In genomic region chr16:84058664-84059063, GRCh38 we compare ENCODE assay signal across 24 cellular contexts. TPM values are rescaled to one million over a fixed set of nuclear protein-coding genes. Genes with fewer than 3 reads are reported as not detected.
DNase-seq lines count a peak whose midpoint lies in the region; ATAC-seq, FAIRE-seq and TF ChIP-seq lines count a peak whose summit lies in the region.
"Had no signal": no experiment of that assay in that cellular context is flagged by ENCODE, and none has a peak within 500 bp of the region (broad histone marks: within the 10 kb centered on the region; RNA-seq: fewer than 3 reads in every experiment).

No MANE protein-coding gene starts in this region.

- H3K36me3 ChIP-seq in Peyer's patch (peaks cover 0 to 100% (median 0%) of the 10 kb centered on the region in 3 donors), SJCRH30 (no peaks in the 10 kb centered on the region)

- intact Hi-C loops in left ventricle myocardium superior (cut with micrococcal nuclease) (no loop called here), sciatic nerve (cut with DNase I) (no loop called here)

- H3K27me3 ChIP-seq in Peyer's patch (no peaks in the 10 kb centered on the region), SJCRH30 (no peaks in the 10 kb centered on the region)

- H3K4me1 ChIP-seq in Peyer's patch (no peaks in the 10 kb centered on the region), SJCRH30 (no peaks in the 10 kb centered on the region)

- H3K4me3 ChIP-seq in Peyer's patch, result no peak overlapping the region
- no peak overlapping the region for H3K4me3 ChIP-seq in SJCRH30

- no peaks in the 10 kb centered on the region for H3K9me3 Mint-ChIP-seq in endothelial cell (ENCODE audit: unreplicated experiment)
- H3K9me3 Mint-ChIP-seq: CD14-positive monocyte, HFFc6 had no signal

- FAIRE-seq in frontal cortex (lab: Jason Lieb, UNC), result no peak
- FAIRE-seq: GM12891, GM18507, H54, HepG2 had no signal

- no peaks in the 10 kb centered on the region for H3K27me3 Mint-ChIP-seq in endothelial cell (ENCODE audit: unreplicated experiment)

- H3K27ac Mint-ChIP-seq in endothelial cell (ENCODE audit: unreplicated experiment), result no peak overlapping the region
- H3K27ac Mint-ChIP-seq: CD14-positive monocyte, HFFc6 had no signal

- TF ChIP-seq POLR2A in Peyer's patch (IDR thresholded peaks at IDR 0.05), result no peak

- H3K4me1 Mint-ChIP-seq in endothelial cell (ENCODE audit: unreplicated experiment), result no peaks in the 10 kb centered on the region
- H3K4me1 Mint-ChIP-seq: CD14-positive monocyte had no signal

- peak overlapping the region; percentile 44 for H3K4me3 Mint-ChIP-seq in endothelial cell (ENCODE audit: unreplicated experiment)
- H3K4me3 Mint-ChIP-seq: CD14-positive monocyte, HFFc6 had no signal

- H3K27ac ChIP-seq in Peyer's patch (no peak overlapping the region), SJCRH30 (no peak overlapping the region)
- H3K27ac ChIP-seq: RWPE1 had no signal

- DNase-seq in Peyer's patch (peak in 2 of 3 donors; percentile 21 to 44), endothelial cell (ENCODE audit: low spot score) (no peak), left ventricle myocardium superior (peak; percentile 81), sciatic nerve (ENCODE audit: low spot score) (peak; percentile 41), frontal cortex (ENCODE audit: low spot score in 2 of 2) (no peak), SJCRH30 (no peak)
- no peak for DNase-seq in activated CD4-positive, alpha-beta T cell treated with anti-CD3 and anti-CD28 coated beads, Interleukin-2, amount 50 U/mL, for 4 hours
- DNase-seq: GF-D8; HFFc6; KG1; NCI-H1417 treated with DMSO at 0.1 percent for 48 hours; NCI-H2029; NCI-H2171; NCI-H446 treated with DMSO at 0.1 percent for 48 hours; NK-92 treated with Interleukin-12 subunit alpha and Interleukin-12 subunit beta, amount 100 ng/mL, for 24 hours had no signal

- H3K36me3 Mint-ChIP-seq in endothelial cell (ENCODE audit: low read depth, unreplicated experiment), result peaks cover 51% of the 10 kb centered on the region

- TF ChIP-seq CTCF in Peyer's patch (IDR thresholded peaks at IDR 0.05) (no peak), endothelial cell (IDR thresholded peaks at IDR 0.05; ENCODE audit: unreplicated experiment) (no peak)

- H3K9me3 ChIP-seq in Peyer's patch, result no peaks in the 10 kb centered on the region
- H3K9me3 ChIP-seq in SJCRH30 (replicated peaks), result no peaks in the 10 kb centered on the region

- peak; percentile 77 for ATAC-seq in left ventricle myocardium superior
- no peak for ATAC-seq in sciatic nerve
- ATAC-seq: HepG2 had no signal

RNA-seq across cellular contexts. Expression of gene SLC38A8, which starts 16.1 kb away (rescaled TPM):
- not detected for total RNA-seq in Peyer's patch
- not detected for total RNA-seq in endothelial cell (ENCODE audit: unreplicated experiment)
- total RNA-seq in left ventricle myocardium superior, result 2.0 TPM
- total RNA-seq in sciatic nerve, result not detected
- not detected for total RNA-seq in frontal cortex
- not detected in 2 replicates for total RNA-seq in SJCRH30 (2014; rRNA removed; shearing (Covaris generic))
- total RNA-seq: A673, Daoy, HFFc6, OCI-LY7 had no signal

RNA-seq across cellular contexts. Expression of gene MBTPS1, which starts 58.1 kb away (rescaled TPM):
- 100 to 1,000 TPM in 1 of 4 donors, 10 to 100 TPM in 3; 79.0 to 104 (median 91.7) TPM for total RNA-seq in Peyer's patch
- total RNA-seq in endothelial cell (ENCODE audit: unreplicated experiment), result 79.7 TPM
- 80.8 TPM for total RNA-seq in left ventricle myocardium superior
- total RNA-seq in sciatic nerve, result 91.1 TPM
- 76.6 TPM for total RNA-seq in frontal cortex
- 38.2 and 39.2 TPM in 2 replicates for total RNA-seq in SJCRH30 (2014; rRNA removed; shearing (Covaris generic))

Comparison
In these comparisons a context has a peak if more than half of its experiments do, and no peak if none do; other contexts are left out.
1. DNase-seq: peak in Peyer's patch (2 of 3), left ventricle myocardium superior (single experiment) and sciatic nerve (single experiment); none in endothelial cell (single experiment), frontal cortex (0 of 2), activated CD4-positive, alpha-beta T cell treated with anti-CD3 and anti-CD28 coated beads, Interleukin-2, amount 50 U/mL, for 4 hours (0 of 2) and SJCRH30 (0 of 2).